In the genomic region with DNA sequence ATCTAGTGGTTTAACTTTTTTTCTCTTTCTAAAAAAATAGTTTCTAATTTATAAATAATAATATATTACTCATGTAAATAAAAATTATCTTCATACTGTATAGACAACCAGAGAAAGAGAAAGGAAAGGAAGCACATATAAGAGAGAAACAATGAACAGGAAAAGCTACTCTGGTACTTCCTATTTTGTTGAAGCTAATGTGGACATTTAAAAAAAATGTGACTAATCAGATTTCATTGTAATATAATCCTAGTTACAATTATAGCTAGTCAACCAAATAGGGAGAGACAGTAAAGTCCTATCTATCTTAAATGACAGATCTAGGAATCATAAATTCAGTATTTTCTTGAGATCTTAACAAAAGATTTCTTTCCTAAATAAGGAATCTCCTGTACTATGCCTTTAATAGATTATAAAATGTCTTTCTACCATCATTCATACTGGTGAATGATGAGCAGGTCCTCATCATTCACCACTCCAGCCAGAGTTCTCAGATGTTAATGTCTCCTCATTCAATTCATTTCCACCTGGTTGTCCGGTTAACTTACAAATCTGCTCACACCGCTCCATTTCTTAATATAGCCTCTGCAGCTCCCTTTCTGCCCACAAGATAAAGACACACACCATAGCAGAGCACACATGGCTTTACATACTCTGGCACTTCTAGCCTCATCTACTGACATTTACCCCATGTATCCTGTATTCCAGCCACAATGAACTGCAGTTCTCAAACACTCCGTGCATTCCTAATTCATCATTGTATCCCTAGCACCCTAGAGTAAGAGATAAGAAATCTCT, we compare ENCODE assay signal across 18 cellular contexts. TPM values are rescaled to one million over a fixed set of nuclear protein-coding genes. Genes with fewer than 3 reads are reported as not detected.
A peak's percentile ranks its signal among the peaks of the same experiment; 100 is the strongest.
DNase-seq lines count a peak whose midpoint lies in the region; ATAC-seq, FAIRE-seq and TF ChIP-seq lines count a peak whose summit lies in the region.
"Had no signal": no experiment of that assay in that cellular context is flagged by ENCODE, and none has a peak within 500 bp of the region (broad histone marks: within the 10 kb centered on the region; RNA-seq: fewer than 3 reads in every experiment).

No MANE protein-coding gene starts in this region.

- POLR2A ChIA-PET in endothelial cell of umbilical vein (lab: Charles Lee) = interaction anchor here (0.6 kb wide), 1 partner anchor 177 kb away, joined by 4 read pairs; no protein-coding TSS in a partner anchor

- H3K9me3 ChIP-seq in endothelial cell of umbilical vein (replicated peaks; ENCODE audit: control insufficient read depth, insufficient read depth, low read length) = no peaks in the 10 kb centered on the region

- no peak overlapping the region for H3K4me3 Mint-ChIP-seq in natural killer cell
- H3K4me3 Mint-ChIP-seq in natural killer cell treated with Interleukin-12 subunit alpha and Interleukin-12 subunit beta and Interleukin-15 and Interleukin-18, amount 100 ng/mL, for 72 hours = no peak overlapping the region
- H3K4me3 Mint-ChIP-seq: neural crest cell had no signal

- no peaks in the 10 kb centered on the region for H4K20me1 ChIP-seq in endothelial cell of umbilical vein (replicated peaks; ENCODE audit: control insufficient read depth, extremely low read depth, insufficient read depth, low read length)

- no peaks in the 10 kb centered on the region for H3K36me3 Mint-ChIP-seq in natural killer cell
- peaks cover 35% of the 10 kb centered on the region for H3K36me3 Mint-ChIP-seq in natural killer cell treated with Interleukin-12 subunit alpha and Interleukin-12 subunit beta and Interleukin-15 and Interleukin-18, amount 100 ng/mL, for 72 hours

- peaks cover 20% of the 10 kb centered on the region for H3K4me1 ChIP-seq in endothelial cell of umbilical vein (ENCODE audit: control insufficient read depth, extremely low read depth, insufficient read depth, low read length)

- H3K4me1 Mint-ChIP-seq in natural killer cell = peaks cover 22 to 29% of the 10 kb centered on the region in 2 donors
- H3K4me1 Mint-ChIP-seq in natural killer cell treated with Interleukin-12 subunit alpha and Interleukin-12 subunit beta and Interleukin-15 and Interleukin-18, amount 100 ng/mL, for 72 hours (ENCODE audit: low read depth in 2 of 2) = peaks cover 5 to 11% of the 10 kb centered on the region in 2 donors
- H3K4me1 Mint-ChIP-seq: neural crest cell had no signal

- DNase-seq in natural killer cell (no peak), RCC 7860 (ENCODE audit: low spot score) (no peak), endothelial cell of umbilical vein (ENCODE audit: low read depth, low spot score) (peak; percentile 43), Ammon's horn (ENCODE audit: low spot score) (no peak), SKM-1 (lab: John Stamatoyannopoulos, UW; ENCODE audit: unreplicated experiment) (no peak)
- DNase-seq in natural killer cell treated with Interleukin-12 subunit alpha and Interleukin-12 subunit beta and Interleukin-15 and Interleukin-18, amount 100 ng/mL, for 72 hours (ENCODE audit: low spot score) = no peak
- DNase-seq: activated naive CD4-positive, alpha-beta T cell; DMS79; effector CD8-positive, alpha-beta T cell; NCI-H146; NCI-H446 treated with DMSO at 0.1 percent for 48 hours; stimulated activated CD4-positive, alpha-beta T cell treated with anti-CD3 and anti-CD28 coated beads, Interleukin-2, amount 100 ng/mL, for 24 hours; SW 1271 had no signal

- ATAC-seq in natural killer cell (no peak), GM21786 (IDR thresholded peaks at IDR 0.05; ENCODE audit: unreplicated experiment) (no peak)
- no peak for ATAC-seq in natural killer cell treated with Interleukin-12 subunit alpha and Interleukin-12 subunit beta and Interleukin-15 and Interleukin-18, amount 100 ng/mL, for 72 hours
- ATAC-seq: sciatic nerve had no signal

- peak overlapping the region; percentile 61 for H3K4me2 ChIP-seq in endothelial cell of umbilical vein (ENCODE audit: insufficient read depth, low read length)
- H3K4me2 ChIP-seq: KMS-11 had no signal

- H3K27me3 ChIP-seq in endothelial cell of umbilical vein (ENCODE audit: control insufficient read depth in 2 of 2, insufficient read depth in 2 of 2, low read length in 2 of 2) = no peaks in the 10 kb centered on the region

- FAIRE-seq in RCC 7860 (lab: Jason Lieb, UNC) (peak; percentile 67), endothelial cell of umbilical vein (lab: Jason Lieb, UNC) (peak; percentile 21)

- no peak overlapping the region for H2AFZ ChIP-seq in endothelial cell of umbilical vein (ENCODE audit: low read depth, low read length)

- no peak for TF ChIP-seq POLR2A in endothelial cell of umbilical vein (IDR thresholded peaks at IDR 0.05; ENCODE audit: low read depth, low read length)

- H3K9ac ChIP-seq in endothelial cell of umbilical vein (replicated peaks; ENCODE audit: extremely low read depth, insufficient read depth, low read length) = no peak overlapping the region
- H3K9ac ChIP-seq: KMS-11 had no signal

- peaks cover 45% of the 10 kb centered on the region for H3K79me2 ChIP-seq in endothelial cell of umbilical vein (ENCODE audit: control insufficient read depth, insufficient read depth, low read length)

- intact Hi-C loops in natural killer cell (cut with micrococcal nuclease) (loop anchor here (10.0 kb wide), 1 partner anchor 201 kb away; no protein-coding TSS in a partner anchor), endothelial cell of umbilical vein (cut with micrococcal nuclease) (loop anchor here (10.0 kb wide), 1 partner anchor 171 kb away; the partner anchor contains the start of gene SUB1)

- no peaks in the 10 kb centered on the region for H3K27me3 Mint-ChIP-seq in natural killer cell (ENCODE audit: low read depth in 2 of 2)
- no peaks in the 10 kb centered on the region for H3K27me3 Mint-ChIP-seq in natural killer cell treated with Interleukin-12 subunit alpha and Interleukin-12 subunit beta and Interleukin-15 and Interleukin-18, amount 100 ng/mL, for 72 hours

- H3K27ac Mint-ChIP-seq in natural killer cell = peak overlapping the region; percentile 1 to 59
- H3K27ac Mint-ChIP-seq in natural killer cell treated with Interleukin-12 subunit alpha and Interleukin-12 subunit beta and Interleukin-15 and Interleukin-18, amount 100 ng/mL, for 72 hours = no peak overlapping the region

- TF ChIP-seq CTCF in natural killer cell (IDR thresholded peaks at IDR 0.05) (no peak), endothelial cell of umbilical vein (IDR thresholded peaks at IDR 0.05; ENCODE audit: extremely low read depth in 1 of 2, insufficient read depth in 1 of 2, low read depth in 1 of 2, low read length in 2 of 2) (no peak)

- no peaks in the 10 kb centered on the region for H3K9me3 Mint-ChIP-seq in natural killer cell
- no peaks in the 10 kb centered on the region for H3K9me3 Mint-ChIP-seq in natural killer cell treated with Interleukin-12 subunit alpha and Interleukin-12 subunit beta and Interleukin-15 and Interleukin-18, amount 100 ng/mL, for 72 hours
- H3K9me3 Mint-ChIP-seq: neural crest cell had no signal

- dilution Hi-C loops in endothelial cell of umbilical vein (cut with MboI; ENCODE audit: extremely low pct_ligation_motif_present, low sequenced_read_pairs) = no loop called here

- no peak overlapping the region for H3K4me3 ChIP-seq in endothelial cell of umbilical vein (replicated peaks in 1 of 3; ENCODE audit: insufficient read depth in 1 of 3, low read depth in 1 of 3, low read length in 3 of 3)

- BruUV-seq in endothelial cell of umbilical vein (replicated peaks; lab: Mats Ljungman, UMichigan) = no TSS peak

- CTCF ChIA-PET in endothelial cell of umbilical vein (lab: Charles Lee) = interaction anchor here (0.6 to 2.9 kb wide), 10 partner anchors 11 to 177 kb away, joined by 3 to 34 read pairs (median 3); no protein-coding TSS in a partner anchor

- H3K9me1 ChIP-seq in endothelial cell of umbilical vein (replicated peaks; ENCODE audit: control insufficient read depth, extremely low read depth, insufficient read depth, low read length) = no peaks in the 10 kb centered on the region

- peaks cover 0 to 12% of the 10 kb centered on the region in 2 experiments for H3K36me3 ChIP-seq in endothelial cell of umbilical vein (ENCODE audit: control insufficient read depth in 2 of 2, extremely low read depth in 1 of 2, insufficient read depth in 2 of 2, low read length in 2 of 2)

- peak overlapping the region; percentile 32 for H3K27ac ChIP-seq in endothelial cell of umbilical vein (ENCODE audit: insufficient read depth, low read depth, low read length)
- H3K27ac ChIP-seq: C4-2B, KMS-11 had no signal

TF ChIP-seq in endothelial cell of umbilical vein, 7 proteins besides CTCF, POLR2A, EP300 and RAD21:
- TF ChIP-seq MYC (IDR thresholded peaks at IDR 0.05; ENCODE audit: low read depth, low read length) (no peak), JUN (IDR thresholded peaks at IDR 0.05; ENCODE audit: borderline replicate concordance, insufficient read depth, insufficient read length, low read depth) (no peak), FOS (IDR thresholded peaks at IDR 0.05; ENCODE audit: borderline replicate concordance, insufficient read depth, low read length) (no peak), GATA2 (IDR thresholded peaks at IDR 0.05; ENCODE audit: insufficient read depth, insufficient read length, low read depth, low read length) (no peak), POLR2AphosphoS5 (IDR thresholded peaks at IDR 0.05; ENCODE audit: insufficient read depth, low read depth, low read length) (no peak), EZH2 (IDR thresholded peaks at IDR 0.05; ENCODE audit: borderline replicate concordance, low read depth, low read length, severe bottlenecking) (no peak)
- TF ChIP-seq, protein P1, sequence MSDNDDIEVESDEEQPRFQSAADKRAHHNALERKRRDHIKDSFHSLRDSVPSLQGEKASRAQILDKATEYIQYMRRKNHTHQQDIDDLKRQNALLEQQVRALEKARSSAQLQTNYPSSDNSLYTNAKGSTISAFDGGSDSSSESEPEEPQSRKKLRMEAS (IDR thresholded peaks at IDR 0.05; ENCODE audit: insufficient read depth, insufficient read length) = no peak

RNA-seq across cellular contexts. Expression of gene ZFR, which starts 30.9 kb away (rescaled TPM):
- total RNA-seq in natural killer cell (10 to 100 TPM; 62.7 to 70.8 (median 62.7) TPM), endothelial cell of umbilical vein (58.6 and 60.1 TPM in 2 replicates)
- total RNA-seq in natural killer cell treated with Interleukin-12 subunit alpha and Interleukin-12 subunit beta and Interleukin-15 and Interleukin-18, amount 100 ng/mL, for 72 hours = 10 to 100 TPM; 58.2 to 70.5 TPM
- polyA plus RNA-seq in endothelial cell of umbilical vein = 79.4 and 115 TPM in 2 replicates
- 29.1 and 29.5 TPM in 2 replicates for polyA plus RNA-seq in endothelial cell of umbilical vein (2011; cell fraction: cytosol; rRNA removed)
- 76.0 and 77.0 TPM in 2 replicates for polyA plus RNA-seq in endothelial cell of umbilical vein (2011; cell fraction: nucleus; rRNA removed)
- 44.5 and 54.6 TPM in 2 replicates for polyA plus RNA-seq in endothelial cell of umbilical vein (2012)
- polyA minus RNA-seq in endothelial cell of umbilical vein = 167 and 177 TPM in 2 replicates
- 68.9 TPM for polyA minus RNA-seq in endothelial cell of umbilical vein (2011; cell fraction: cytosol; rRNA and poly(A)+ RNA removed)
- 98.8 and 108 TPM in 2 replicates for polyA minus RNA-seq in endothelial cell of umbilical vein (2011; cell fraction: nucleus; rRNA and poly(A)+ RNA removed)

Comparison
In these comparisons a context has a peak if more than half of its experiments do, and no peak if none do; other contexts are left out.
1. H3K27ac Mint-ChIP-seq: peak in natural killer cell (2 of 2); none in natural killer cell treated with Interleukin-12 subunit alpha and Interleukin-12 subunit beta and Interleukin-15 and Interleukin-18, amount 100 ng/mL, for 72 hours (0 of 2).